Comparison of ENCODE assay signal across 14 cellular contexts in genomic region chr6:29995346-29995777, GRCh38. TPM values are rescaled to one million over a fixed set of nuclear protein-coding genes. Genes with fewer than 3 reads are reported as not detected.
DNase-seq lines count a peak whose midpoint lies in the region; TF ChIP-seq lines count a peak whose summit lies in the region.
"Had no signal": no experiment of that assay in that cellular context is flagged by ENCODE, and none has a peak within 500 bp of the region (broad histone marks: within the 10 kb centered on the region; RNA-seq: fewer than 3 reads in every experiment).

No MANE protein-coding gene starts in this region.

- H3K9me3 ChIP-seq in GM23248 (ENCODE audit: low read depth) = no peaks in the 10 kb centered on the region
- no peaks in the 10 kb centered on the region for H3K9me3 ChIP-seq in endodermal cell (ENCODE audit: control insufficient read depth, low read length)
- H3K9me3 ChIP-seq in trophoblast cell (ENCODE audit: insufficient read depth, low read depth, low read length) = peaks cover 2% of the 10 kb centered on the region
- H3K9me3 ChIP-seq: BLaER1 had no signal

- H3K36me3 ChIP-seq in GM23248 (ENCODE audit: low read depth) = no peaks in the 10 kb centered on the region
- no peaks in the 10 kb centered on the region for H3K36me3 ChIP-seq in endodermal cell (ENCODE audit: control insufficient read depth, insufficient read depth, low read length)
- H3K36me3 ChIP-seq in trophoblast cell (ENCODE audit: control insufficient read depth in 1 of 2, insufficient read depth in 2 of 2, low read length in 2 of 2) = no peaks in the 10 kb centered on the region
- H3K36me3 ChIP-seq: BLaER1 had no signal

- no peak overlapping the region for H3K27ac ChIP-seq in GM23248
- H3K27ac ChIP-seq in endodermal cell (ENCODE audit: low read depth, low read length) = no peak overlapping the region
- no peak overlapping the region for H3K27ac ChIP-seq in trophoblast cell (ENCODE audit: low read depth, low read length)
- H3K27ac ChIP-seq: BLaER1 had no signal

- H4K12ac ChIP-seq in trophoblast cell (ENCODE audit: low read depth, low read length) = no peak overlapping the region

- H3K9me3 Mint-ChIP-seq in endodermal cell = no peaks in the 10 kb centered on the region
- H3K9me3 Mint-ChIP-seq: activated T-helper 2 cell treated with anti-CD3 and anti-CD28 coated beads, Interferon-gamma antibody, Interleukin-2, Interleukin-4, amounts not matched to agents 10 μg/mL and 5 μg/mL and 100 μg/mL, durations not matched to agents 14 hours and 24 hours and 36 hours had no signal

- no peaks in the 10 kb centered on the region for H3K9me2 ChIP-seq in GM23248 (ENCODE audit: insufficient read depth)

- no peak overlapping the region for H3K4me3 Mint-ChIP-seq in endodermal cell

- no peak overlapping the region for H3K18ac ChIP-seq in trophoblast cell (ENCODE audit: low read length)

- H3K79me1 ChIP-seq in trophoblast cell (ENCODE audit: low read length) = no peaks in the 10 kb centered on the region

- no peaks in the 10 kb centered on the region for H3K36me3 Mint-ChIP-seq in endodermal cell (ENCODE audit: low read depth)

- no peaks in the 10 kb centered on the region for H3K4me1 Mint-ChIP-seq in endodermal cell

- H3K4me2 ChIP-seq in GM23248 (ENCODE audit: unreplicated experiment) = no peak overlapping the region
- no peak overlapping the region for H3K4me2 ChIP-seq in trophoblast cell (ENCODE audit: low read length)
- H3K4me2 ChIP-seq: BLaER1 had no signal

- no peak overlapping the region for H3K27ac Mint-ChIP-seq in endodermal cell
- H3K27ac Mint-ChIP-seq: activated T-helper 2 cell treated with anti-CD3 and anti-CD28 coated beads, Interferon-gamma antibody, Interleukin-2, Interleukin-4, amounts not matched to agents 10 μg/mL and 5 μg/mL and 100 μg/mL, durations not matched to agents 14 hours and 24 hours and 36 hours had no signal

- H3K9ac ChIP-seq in GM23248 (no peak overlapping the region), endodermal cell (ENCODE audit: extremely low read depth, low read length, poor library complexity, severe bottlenecking) (no peak overlapping the region), trophoblast cell (ENCODE audit: low read length) (no peak overlapping the region)
- H3K9ac ChIP-seq: BLaER1 had no signal

- in situ Hi-C loops in GM23248 (cut with MboI) = no loop called here

- H3K23ac ChIP-seq in trophoblast cell (ENCODE audit: low read length) = no peak overlapping the region

- peaks cover 12% of the 10 kb centered on the region for H3F3A ChIP-seq in GM23248 (ENCODE audit: insufficient read depth)

- H2BK5ac ChIP-seq in trophoblast cell (ENCODE audit: low read depth, low read length, poor library complexity) = no peak overlapping the region

- whole genome bisulfite sequencing in GM23248 (ENCODE audit: low coverage in 1 of 2, low lambda C conversion rate in 2 of 2, missing lambda C conversion rate in 2 of 2), 2 experiments = 44 to 48% methylated on average over 2 of the region's 2 CpGs
- WGBS in endodermal cell (ENCODE audit: insufficient coverage in 1 of 2, insufficient read length in 1 of 2), 2 experiments = 84 to 93% methylated on average over 2 of the region's 2 CpGs
- WGBS in trophoblast cell (ENCODE audit: extremely low coverage, insufficient coverage, insufficient read length) = no CpG with 5 or more reads among the region's 2 CpGs

- H3K79me2 ChIP-seq in GM23248 (ENCODE audit: insufficient read depth) = no peaks in the 10 kb centered on the region
- no peaks in the 10 kb centered on the region for H3K79me2 ChIP-seq in trophoblast cell (ENCODE audit: control insufficient read depth, insufficient read depth, low read length, poor library complexity)

- H3K14ac ChIP-seq in trophoblast cell (ENCODE audit: low read length) = no peak overlapping the region

- no peak overlapping the region for H2BK120ac ChIP-seq in trophoblast cell (ENCODE audit: insufficient read depth, low read length, poor library complexity)

- H3K4me1 ChIP-seq in GM23248 (ENCODE audit: insufficient read depth) = no peaks in the 10 kb centered on the region
- no peaks in the 10 kb centered on the region for H3K4me1 ChIP-seq in endodermal cell (ENCODE audit: control insufficient read depth, insufficient read depth, low read length)
- H3K4me1 ChIP-seq in trophoblast cell (ENCODE audit: control insufficient read depth in 1 of 2, insufficient read depth in 2 of 2, low read length in 2 of 2) = no peaks in the 10 kb centered on the region

- no peaks in the 10 kb centered on the region for H4K20me1 ChIP-seq in GM23248 (ENCODE audit: insufficient read depth)
- H4K20me1 ChIP-seq: BLaER1 had no signal

- H2AK5ac ChIP-seq in trophoblast cell (ENCODE audit: low read length) = no peak overlapping the region

- H3K4me3 ChIP-seq in GM23248 (no peak overlapping the region), endodermal cell (ENCODE audit: low read length) (no peak overlapping the region), trophoblast cell (ENCODE audit: low read depth, low read length) (no peak overlapping the region)
- H3K4me3 ChIP-seq: BLaER1 had no signal

- H3K4ac ChIP-seq in trophoblast cell (ENCODE audit: low read depth, low read length) = no peak overlapping the region

- no peak overlapping the region for H4K8ac ChIP-seq in trophoblast cell (ENCODE audit: low read depth, low read length)

- no peak overlapping the region for H2AFZ ChIP-seq in GM23248
- no peak overlapping the region for H2AFZ ChIP-seq in trophoblast cell (ENCODE audit: insufficient read depth, low read length, poor library complexity)

- peaks cover 64% of the 10 kb centered on the region for H3K27me3 Mint-ChIP-seq in endodermal cell (ENCODE audit: insufficient read depth)

- no peak overlapping the region for H2BK12ac ChIP-seq in trophoblast cell (ENCODE audit: low read length)

- no peaks in the 10 kb centered on the region for H3K27me3 ChIP-seq in GM23248 (replicated peaks; ENCODE audit: insufficient read depth)
- peaks cover 8% of the 10 kb centered on the region for H3K27me3 ChIP-seq in endodermal cell (ENCODE audit: control insufficient read depth, insufficient read depth, low read length, poor library complexity, severe bottlenecking)
- H3K27me3 ChIP-seq in trophoblast cell (ENCODE audit: insufficient read depth, low read length) = no peaks in the 10 kb centered on the region
- H3K27me3 ChIP-seq: BLaER1 had no signal

- no peak overlapping the region for H4K91ac ChIP-seq in trophoblast cell (ENCODE audit: low read depth, low read length)

- no peak for TF ChIP-seq CTCF in endodermal cell (conservative IDR thresholded peaks at IDR 0.05)

- DNase-seq in GM23248 (peak; percentile 57), NCI-H446 treated with DMSO at 0.1 percent for 48 hours (lab: John Stamatoyannopoulos, UW) (peak; percentile 26), endodermal cell (peak; percentile 24), lung microvascular endothelial cell (ENCODE audit: low read depth in 2 of 2) (peak; percentile 20 to 53), trophoblast cell (no peak), NCI-H187 treated with DMSO at 0.1 percent for 48 hours (lab: John Stamatoyannopoulos, UW) (no peak), occipital lobe (lab: John Stamatoyannopoulos, UW) (no peak), NCI-H2171 (lab: John Stamatoyannopoulos, UW) (no peak)
- DNase-seq: activated CD4-positive, alpha-beta T cell treated with anti-CD3 and anti-CD28 coated beads, Interleukin-2, amount 50 U/mL, for 4 hours; aorta; NCI-H146; NCI-H748 treated with DMSO at 0.1 percent for 48 hours had no signal

RNA-seq across cellular contexts. Expression of gene HLA-A, which starts 53.0 kb away (rescaled TPM):
- total RNA-seq in GM23248 (2014; rRNA removed; shearing (Covaris generic)) = 546 and 634 TPM in 2 replicates
- polyA plus RNA-seq in GM23248 (2016; fragmentation: Nextera tagmentation; extraction: Ambion mirVana) = 508 and 529 TPM in 2 replicates
- total RNA-seq in endodermal cell (100 to 1,000 TPM; 212 to 282 TPM), lung microvascular endothelial cell (536 and 593 TPM in 2 replicates), occipital lobe (46.6 TPM)
- 56.2 TPM for polyA plus RNA-seq in endodermal cell (2013, experiment 1 of 2)
- polyA plus RNA-seq in endodermal cell (2013, experiment 2 of 2) = 50.5 TPM
- polyA plus RNA-seq in trophoblast cell (2013) = 12.3 and 12.5 TPM in 2 replicates

Comparison
In these comparisons a context has a peak if more than half of its experiments do, and no peak if none do; other contexts are left out.
1. DNase-seq: peak in GM23248 (single experiment), NCI-H446 treated with DMSO at 0.1 percent for 48 hours (single experiment), endodermal cell (single experiment) and lung microvascular endothelial cell (2 of 2); none in trophoblast cell (0 of 2), NCI-H187 treated with DMSO at 0.1 percent for 48 hours (single experiment), occipital lobe (single experiment) and NCI-H2171 (single experiment).